Comparison of ENCODE assay signal across 8 cellular contexts in genomic region chr18:79678665-79679551, GRCh38. TPM values are rescaled to one million over a fixed set of nuclear protein-coding genes. Genes with fewer than 3 reads are reported as not detected.
DNase-seq lines count a peak whose midpoint lies in the region; ATAC-seq and TF ChIP-seq lines count a peak whose summit lies in the region.

No MANE protein-coding gene starts in this region.

- peak overlapping the region; percentile 98 for H3K4me3 Mint-ChIP-seq in type B pancreatic cell

- intact Hi-C loops in heart right ventricle (cut with DNase I): loop anchor here in 2 of 10 donors (5.0 to 10.0 kb wide), 2 partner anchors 353 to 436 kb away; partner anchors contain the start of gene RBFA (in 2 of the 2)

- H3K27me3 ChIP-seq in heart right ventricle: no peaks in the 10 kb centered on the region

- H3K27me3 Mint-ChIP-seq in type B pancreatic cell: no peaks in the 10 kb centered on the region

- DNase-seq in NCI-H146 treated with DMSO at 0.1 percent for 48 hours (lab: John Stamatoyannopoulos, UW; ENCODE audit: unreplicated experiment): peak; percentile 100
- peak; percentile 97 to 99 (median 98) for DNase-seq in T-helper 1 cell
- DNase-seq in amniotic stem cell (lab: John Stamatoyannopoulos, UW): peak; percentile 99
- peak; percentile 98 to 99 for DNase-seq in heart right ventricle
- peak; percentile 99 for DNase-seq in pons (ENCODE audit: low spot score)
- peak; percentile 98 for DNase-seq in type B pancreatic cell (ENCODE audit: extremely low spot score, unreplicated experiment)

- 1% methylated on average over 77 of the region's 77 CpGs for WGBS in heart right ventricle, 2 donors

- ATAC-seq in HG02884 (IDR thresholded peaks at IDR 0.05; ENCODE audit: unreplicated experiment) (peak; percentile 93), heart right ventricle (peak; percentile 98 to 99 (median 99))

- H3K4me3 ChIP-seq in heart right ventricle: peak overlapping the region; percentile 66 to 97 (median 82)

- H3K9me3 Mint-ChIP-seq in type B pancreatic cell: no peaks in the 10 kb centered on the region

- H3K27ac ChIP-seq in heart right ventricle: peak overlapping the region; percentile 88 to 100 (median 97)

- no peak for TF ChIP-seq CTCF in heart right ventricle (IDR thresholded peaks at IDR 0.05)
- no peak for TF ChIP-seq CTCF in type B pancreatic cell (conservative IDR thresholded peaks at IDR 0.05)

- H3K9me3 ChIP-seq in heart right ventricle: no peaks in the 10 kb centered on the region

- peaks cover 0 to 29% (median 0%) of the 10 kb centered on the region in 9 donors for H3K36me3 ChIP-seq in heart right ventricle

- TF ChIP-seq POLR2A in GM15510 (IDR thresholded peaks at IDR 0.05; ENCODE audit: borderline replicate concordance, extremely low read depth, insufficient read length): peak; percentile 62

- H3K36me3 Mint-ChIP-seq in type B pancreatic cell: peaks cover 7% of the 10 kb centered on the region

- peak overlapping the region; percentile 100 for H3K27ac Mint-ChIP-seq in type B pancreatic cell

- H3K4me1 ChIP-seq in heart right ventricle: peaks cover 9 to 53% (median 31%) of the 10 kb centered on the region in 9 donors

- peaks cover 17% of the 10 kb centered on the region for H3K4me1 Mint-ChIP-seq in type B pancreatic cell (ENCODE audit: unreplicated experiment)

RNA-seq across cellular contexts. Expression of gene CTDP1, which starts 0.7 kb away (rescaled TPM):
- total RNA-seq in heart right ventricle: 10 to 100 TPM in 2 of 10 donors, 1 to 10 TPM in 8; 6.8 to 12.5 (median 9.3) TPM
- polyA plus RNA-seq in heart right ventricle: 1 to 10 TPM; 7.6 to 9.9 TPM
- 21.1 and 27.6 TPM in 2 replicates for total RNA-seq in type B pancreatic cell (ENCODE audit: low replicate concordance)

Comparison
In these comparisons a context has a peak if more than half of its experiments do, and no peak if none do; other contexts are left out.
1. Peak in every context shown above with its lines: DNase-seq, ATAC-seq, H3K4me3 ChIP-seq and H3K27ac ChIP-seq.